Comparison of ENCODE assay signal across 18 cellular contexts in genomic region chr19:40266111-40266510, GRCh38. TPM values are rescaled to one million over a fixed set of nuclear protein-coding genes. Genes with fewer than 3 reads are reported as not detected.
DNase-seq lines count a peak whose midpoint lies in the region; ATAC-seq, FAIRE-seq and TF ChIP-seq lines count a peak whose summit lies in the region.
"Had no signal": no experiment of that assay in that cellular context is flagged by ENCODE, and none has a peak within 500 bp of the region (broad histone marks: within the 10 kb centered on the region; RNA-seq: fewer than 3 reads in every experiment).

No MANE protein-coding gene starts in this region.

- peak overlapping the region in 3 of 5 donors; percentile 32 to 67 (median 57) for H3K27ac ChIP-seq in adrenal gland
- H3K27ac ChIP-seq in kidney (ENCODE audit: low read depth in 2 of 2, low read length in 2 of 2): no peak overlapping the region
- H3K27ac ChIP-seq in testis: no peak overlapping the region
- H3K27ac ChIP-seq in GM23248: no peak overlapping the region
- H3K27ac ChIP-seq: 22Rv1, esophagus squamous epithelium had no signal

- H3K4me2 ChIP-seq in GM23248 (ENCODE audit: unreplicated experiment): no peak overlapping the region

- intact Hi-C loops in adrenal gland (cut with DNase I): no loop called here
- intact Hi-C loops in kidney (cut with DNase I): no loop called here
- intact Hi-C loops in testis (cut with DNase I; ENCODE audit: low total_unique reads): no loop called here

- no peaks in the 10 kb centered on the region for H4K20me1 ChIP-seq in GM23248 (ENCODE audit: insufficient read depth)

- DNase-seq in NCI-H1417 (lab: John Stamatoyannopoulos, UW) (peak; percentile 5 to 72 (median 63)), NCI-H1417 treated with DMSO at 0.1 percent for 48 hours (lab: John Stamatoyannopoulos, UW) (no peak), adrenal gland (peak in 6 of 7 donors; percentile 64 to 83 (median 70)), kidney (peak; percentile 83), testis (peak; percentile 60), GM23248 (no peak), foreskin fibroblast (no peak)
- DNase-seq: activated CD4-positive, alpha-beta T cell treated with anti-CD3 and anti-CD28 coated beads for 4 hours; activated T-cell treated with anti-CD3 and anti-CD28 coated beads, Interleukin-2, amount 50 U/mL, for 1 hour; cortex of kidney; esophagus squamous epithelium; NCI-H526; stimulated activated naive CD4-positive, alpha-beta T cell treated with Interleukin-2 at 50 U/mL for 16 hours; T-helper 17 cell had no signal

- no peak for FAIRE-seq in kidney (lab: Jason Lieb, UNC)

- TF ChIP-seq CTCF in adrenal gland (IDR thresholded peaks at IDR 0.05): no peak
- TF ChIP-seq CTCF in kidney (IDR thresholded peaks at IDR 0.05; ENCODE audit: borderline replicate concordance, extremely low read depth, insufficient read depth): no peak
- no peak for TF ChIP-seq CTCF in testis (IDR thresholded peaks at IDR 0.05)
- TF ChIP-seq CTCF in foreskin fibroblast (IDR thresholded peaks at IDR 0.05; ENCODE audit: low read depth, low read length): no peak

- WGBS in adrenal gland, 4 donors: 35 to 59% (median 48%) methylated on average over 7 to 17 of the region's 17 CpGs
- 72 to 76% methylated on average over 17 of the region's 17 CpGs for WGBS in testis, 2 donors
- WGBS in GM23248 (ENCODE audit: low coverage in 1 of 2, low lambda C conversion rate in 2 of 2, missing lambda C conversion rate in 2 of 2), 2 experiments: 65 to 75% methylated on average over 15 to 17 of the region's 17 CpGs

- H3K9me2 ChIP-seq in GM23248 (ENCODE audit: insufficient read depth): no peaks in the 10 kb centered on the region

- H2AFZ ChIP-seq in GM23248: no peak overlapping the region

- TF ChIP-seq POLR2A in adrenal gland (IDR thresholded peaks at IDR 0.05) (no peak), testis (IDR thresholded peaks at IDR 0.05) (no peak)

- peaks cover 26 to 30% of the 10 kb centered on the region in 2 donors for H3K4me1 ChIP-seq in adrenal gland (replicated peaks in 1 of 2)
- H3K4me1 ChIP-seq in kidney (ENCODE audit: control insufficient read depth in 1 of 2, insufficient read depth in 1 of 2, low read depth in 1 of 2, low read length in 2 of 2): peaks cover 20 to 26% of the 10 kb centered on the region in 2 donors
- H3K4me1 ChIP-seq in testis: peaks cover 18% of the 10 kb centered on the region
- H3K4me1 ChIP-seq in GM23248 (ENCODE audit: insufficient read depth): no peaks in the 10 kb centered on the region

- H3K9me3 ChIP-seq in adrenal gland (replicated peaks in 1 of 3): no peaks in the 10 kb centered on the region
- no peaks in the 10 kb centered on the region for H3K9me3 ChIP-seq in kidney (ENCODE audit: control insufficient read depth in 1 of 2, low read length in 2 of 2)
- no peaks in the 10 kb centered on the region for H3K9me3 ChIP-seq in testis
- no peaks in the 10 kb centered on the region for H3K9me3 ChIP-seq in GM23248 (ENCODE audit: low read depth)
- H3K9me3 ChIP-seq: esophagus squamous epithelium had no signal

- H3K36me3 ChIP-seq in adrenal gland (replicated peaks in 1 of 2) (peaks cover 0 to 27% of the 10 kb centered on the region in 2 donors), kidney (ENCODE audit: control insufficient read depth in 1 of 2, insufficient read depth in 2 of 2, low read length in 2 of 2) (peaks cover 8 to 17% of the 10 kb centered on the region in 2 donors), testis (ENCODE audit: low read depth, missing control alignments) (no peaks in the 10 kb centered on the region), GM23248 (ENCODE audit: low read depth) (no peaks in the 10 kb centered on the region; the same call in 1 of the 2 replicates)

- in situ Hi-C loops in GM23248 (cut with MboI): no loop called here

- H3K27me3 ChIP-seq in adrenal gland (no peaks in the 10 kb centered on the region), testis (no peaks in the 10 kb centered on the region), GM23248 (replicated peaks; ENCODE audit: insufficient read depth) (no peaks in the 10 kb centered on the region)
- H3K27me3 ChIP-seq: esophagus squamous epithelium had no signal

- H3F3A ChIP-seq in GM23248 (ENCODE audit: insufficient read depth): peaks cover 9% of the 10 kb centered on the region; the same call in 1 of the 2 replicates

- peaks cover 97% of the 10 kb centered on the region for H3K79me2 ChIP-seq in GM23248 (ENCODE audit: insufficient read depth)

- H3K9ac ChIP-seq in kidney (ENCODE audit: low read length in 2 of 2): no peak overlapping the region
- H3K9ac ChIP-seq in GM23248: no peak overlapping the region

- no peak overlapping the region for H3K4me3 ChIP-seq in adrenal gland
- H3K4me3 ChIP-seq in kidney (ENCODE audit: low read length in 2 of 2): no peak overlapping the region
- H3K4me3 ChIP-seq in testis: no peak overlapping the region
- no peak overlapping the region for H3K4me3 ChIP-seq in GM23248
- H3K4me3 ChIP-seq in foreskin fibroblast (ENCODE audit: low read depth in 1 of 2, low read length in 2 of 2): no peak overlapping the region
- H3K4me3 ChIP-seq: esophagus squamous epithelium had no signal

- no peak for ATAC-seq in GM19328 (IDR thresholded peaks at IDR 0.05; ENCODE audit: unreplicated experiment)
- ATAC-seq: T-helper 17 cell had no signal

RNA-seq across cellular contexts. Expression of gene AKT2, which starts 19.0 kb away (rescaled TPM):
- total RNA-seq in adrenal gland (100 to 1,000 TPM in 5 of 8 donors, 10 to 100 TPM in 3; 49.2 to 195 (median 128) TPM), kidney (154 TPM), testis (100 to 1,000 TPM; 195 to 229 TPM)
- polyA plus RNA-seq in adrenal gland (100 to 1,000 TPM in 2 of 3 donors, 10 to 100 TPM in 1; 72.9 to 123 (median 107) TPM), kidney (ENCODE audit: insufficient read depth, low read depth, low replicate concordance) (75.0 TPM), testis (ENCODE audit: insufficient read depth, low read depth, low replicate concordance) (154 TPM), GM23248 (2016; fragmentation: Nextera tagmentation; extraction: Ambion mirVana) (41.5 and 42.5 TPM in 2 replicates)
- 123 and 145 TPM in 2 replicates for total RNA-seq in GM23248 (2014; rRNA removed; shearing (Covaris generic))

RNA-seq across cellular contexts. Expression of gene CCNP, which starts 39.6 kb away (rescaled TPM):
- total RNA-seq in adrenal gland (1 to 10 TPM in 4 of 8 donors, under 1 TPM in 1, not detected in 3; 0.27 to 3.0 (median 1.3) TPM), kidney (1.2 TPM), testis (1 to 10 TPM; 1.2 to 2.3 TPM)
- polyA plus RNA-seq in adrenal gland (1 to 10 TPM in 1 of 3 donors, under 1 TPM in 1, not detected in 1; 0.72 to 1.0 TPM), kidney (ENCODE audit: insufficient read depth, low read depth, low replicate concordance) (2.1 TPM), testis (ENCODE audit: insufficient read depth, low read depth, low replicate concordance) (0.74 TPM), GM23248 (2016; fragmentation: Nextera tagmentation; extraction: Ambion mirVana) (0.19 and 0.23 TPM in 2 replicates)
- not detected in 2 replicates for total RNA-seq in GM23248 (2014; rRNA removed; shearing (Covaris generic))
- total RNA-seq: esophagus squamous epithelium had no signal
- polyA plus RNA-seq: CD8-positive, alpha-beta memory T cell had no signal

RNA-seq across cellular contexts. Expression of gene TTC9B, which starts 47.9 kb away (rescaled TPM):
- total RNA-seq in adrenal gland (under 1 TPM in 1 of 8 donors, not detected in 7; 0.32 TPM), kidney (not detected), testis (under 1 TPM; 0.50 to 0.71 TPM)
- polyA plus RNA-seq in adrenal gland (under 1 TPM in 2 of 3 donors, not detected in 1; 0.51 to 0.56 TPM), kidney (ENCODE audit: insufficient read depth, low read depth, low replicate concordance) (not detected), testis (ENCODE audit: insufficient read depth, low read depth, low replicate concordance) (0.30 TPM), GM23248 (2016; fragmentation: Nextera tagmentation; extraction: Ambion mirVana) (0.15 TPM in 1 of 2 replicates, not detected in the other)
- total RNA-seq in GM23248 (2014; rRNA removed; shearing (Covaris generic)): not detected in 2 replicates
- total RNA-seq: CD8-positive, alpha-beta memory T cell; esophagus squamous epithelium; liver; T-helper 17 cell had no signal
- polyA plus RNA-seq: CD8-positive, alpha-beta memory T cell had no signal

Comparison
In these comparisons a context has a peak if more than half of its experiments do, and no peak if none do; other contexts are left out.
1. DNase-seq: peak in NCI-H1417 (3 of 3), adrenal gland (6 of 7), kidney (single experiment) and testis (single experiment); none in NCI-H1417 treated with DMSO at 0.1 percent for 48 hours (single experiment), GM23248 (single experiment) and foreskin fibroblast (0 of 2).
2. H3K27ac ChIP-seq: peak in adrenal gland (3 of 5); none in kidney (0 of 2), testis (0 of 2) and GM23248 (single experiment).